Comparison of ENCODE assay signal across 8 cellular contexts in the genomic region with DNA sequence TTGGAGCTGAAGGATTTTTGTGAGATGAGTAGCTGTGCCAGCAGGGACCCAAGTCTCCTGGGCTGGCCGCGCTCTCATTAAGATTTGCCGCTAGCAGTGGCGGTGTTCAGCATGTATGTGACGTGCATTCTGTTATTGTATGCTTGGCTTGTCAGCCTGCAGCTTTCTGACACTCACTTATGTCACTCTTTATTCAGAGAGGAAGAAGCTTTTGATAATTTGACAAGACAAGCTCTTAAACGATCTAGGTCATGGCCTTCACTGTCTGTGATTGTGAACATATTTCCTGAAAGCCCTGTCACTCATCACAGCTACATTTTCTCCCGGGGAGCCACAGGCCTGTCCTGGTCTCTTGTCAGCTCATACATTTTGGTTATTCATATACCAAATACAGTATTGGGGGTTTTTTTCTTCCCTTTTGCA.
A peak's percentile ranks its signal among the peaks of the same experiment; 100 is the strongest.
DNase-seq lines count a peak whose midpoint lies in the region; ATAC-seq, FAIRE-seq and TF ChIP-seq lines count a peak whose summit lies in the region.

No MANE protein-coding gene starts in this region.

- H3K36me3 ChIP-seq in Peyer's patch (peaks cover 0 to 5% (median 0%) of the 10 kb centered on the region in 3 donors), pancreas (no peaks in the 10 kb centered on the region)

- H3K27ac ChIP-seq in Peyer's patch (peak overlapping the region in 2 of 4 donors; percentile 70), pancreas (no peak overlapping the region)

- H3K4me3 ChIP-seq in Peyer's patch (no peak overlapping the region), retinal pigment epithelial cell (ENCODE audit: low read length) (no peak overlapping the region), pancreas (no peak overlapping the region)

- WGBS in pancreas, 2 donors: 80 to 84% methylated on average over 7 of the region's 7 CpGs

- TF ChIP-seq POLR2A in Peyer's patch (IDR thresholded peaks at IDR 0.05): no peak

- H3K9me3 ChIP-seq in Peyer's patch (no peaks in the 10 kb centered on the region), pancreas (no peaks in the 10 kb centered on the region)

- TF ChIP-seq CTCF in Peyer's patch (IDR thresholded peaks at IDR 0.05) (no peak), retinal pigment epithelial cell (conservative IDR thresholded peaks at IDR 0.05; ENCODE audit: low read depth, low read length) (no peak), pancreas (IDR thresholded peaks at IDR 0.05) (no peak)

- no peak for FAIRE-seq in pancreas (lab: Jason Lieb, UNC)

- H3K27me3 ChIP-seq in Peyer's patch (no peaks in the 10 kb centered on the region), pancreas (no peaks in the 10 kb centered on the region)

- ATAC-seq in HG02938 (IDR thresholded peaks at IDR 0.05; ENCODE audit: unreplicated experiment) (peak; percentile 63), pancreas (no peak), HG03159 (IDR thresholded peaks at IDR 0.05; ENCODE audit: unreplicated experiment) (no peak)

- intact Hi-C loops in pancreas (cut with DNase I): no loop called here

- DNase-seq in NCI-H2227 (lab: John Stamatoyannopoulos, UW; ENCODE audit: unreplicated experiment) (peak; percentile 73), NCI-H2227 treated with DMSO at 0.1 percent for 48 hours (lab: John Stamatoyannopoulos, UW) (no peak), Peyer's patch (peak in 2 of 3 donors; percentile 63 to 66), retinal pigment epithelial cell (ENCODE audit: low read depth) (peak; percentile 21), pancreas (no peak), AG08395 (ENCODE audit: low spot score) (no peak)

- H3K4me1 ChIP-seq in Peyer's patch: peaks cover 0 to 6% (median 0%) of the 10 kb centered on the region in 4 donors
- peaks cover 19 to 33% (median 31%) of the 10 kb centered on the region in 3 donors for H3K4me1 ChIP-seq in pancreas

Comparison
In these comparisons a context has a peak if more than half of its experiments do, and no peak if none do; other contexts are left out.
1. DNase-seq: peak in NCI-H2227 (single experiment), Peyer's patch (2 of 3) and retinal pigment epithelial cell (single experiment); none in NCI-H2227 treated with DMSO at 0.1 percent for 48 hours (single experiment), pancreas (0 of 6) and AG08395 (single experiment).